Comparison of ENCODE assay signal across 8 cellular contexts in the genomic region with DNA sequence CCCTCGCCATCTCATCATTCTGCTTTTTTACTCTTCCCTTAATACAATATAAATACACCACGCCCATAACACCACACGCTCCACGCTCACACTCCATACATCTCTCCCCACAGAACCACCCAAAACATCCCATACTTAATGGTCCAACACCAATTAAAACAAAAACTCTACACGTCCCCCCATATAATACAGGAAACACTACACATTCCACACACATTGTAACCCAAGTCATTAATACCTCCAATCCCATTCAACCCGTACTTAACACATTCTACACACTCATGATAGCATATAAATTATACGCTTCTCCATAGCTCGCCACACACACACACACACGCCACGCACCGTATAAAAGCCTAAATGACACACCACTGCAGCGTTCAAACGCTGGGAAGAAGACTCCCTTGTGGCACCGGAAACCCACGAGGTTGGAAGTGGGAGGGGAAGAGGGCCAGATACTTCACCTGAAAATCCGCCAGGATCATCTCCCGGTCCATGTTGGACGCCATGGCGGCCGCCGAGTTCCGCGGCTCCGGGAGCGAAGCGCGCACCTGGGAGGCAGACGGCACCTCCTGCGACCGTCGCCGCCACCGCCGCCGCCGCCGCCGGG. TPM values are rescaled to one million over a fixed set of nuclear protein-coding genes. Genes with fewer than 3 reads are reported as not detected.
A peak's percentile ranks its signal among the peaks of the same experiment; 100 is the strongest.
DNase-seq lines count a peak whose midpoint lies in the region; ATAC-seq and TF ChIP-seq lines count a peak whose summit lies in the region.

No MANE protein-coding gene starts in this region.

- ATAC-seq in HG03558 (IDR thresholded peaks at IDR 0.05; ENCODE audit: extremely low read depth, unreplicated experiment): peak; percentile 17
- peak in 1 of 2 donors; percentile 28 for ATAC-seq in natural killer cell treated with Interleukin-12 subunit alpha and Interleukin-12 subunit beta and Interleukin-15 and Interleukin-18, amount 100 ng/mL, for 72 hours
- no peak for ATAC-seq in GM18505 (IDR thresholded peaks at IDR 0.05; ENCODE audit: unreplicated experiment)

- no peak for TF ChIP-seq POLR2A in GM18505 (IDR thresholded peaks at IDR 0.05; ENCODE audit: borderline replicate concordance, extremely low read depth, insufficient read depth, insufficient read length)

- DNase-seq in Daoy (ENCODE audit: low read depth) (peak; percentile 59), epithelial cell of proximal tubule (ENCODE audit: low read depth) (no peak), GM19240 (ENCODE audit: insufficient read length, low spot score) (no peak)
- DNase-seq in T-helper 2 cell treated with Interferon-gamma antibody and Interleukin-4, amounts not matched to agents 5 μg/mL and 100 μg/mL, for 36 hours (ENCODE audit: low spot score): no peak
- DNase-seq in natural killer cell treated with Interleukin-12 subunit alpha and Interleukin-12 subunit beta and Interleukin-15 and Interleukin-18, amount 100 ng/mL, for 72 hours (ENCODE audit: low spot score): peak; percentile 68

- H3K27ac Mint-ChIP-seq in T-helper 2 cell treated with Interferon-gamma antibody and Interleukin-4, amounts not matched to agents 5 μg/mL and 100 μg/mL, for 36 hours: peak overlapping the region; percentile 49
- H3K27ac Mint-ChIP-seq in natural killer cell treated with Interleukin-12 subunit alpha and Interleukin-12 subunit beta and Interleukin-15 and Interleukin-18, amount 100 ng/mL, for 72 hours: peak overlapping the region; percentile 41 to 64

- H3K9me3 Mint-ChIP-seq in T-helper 2 cell treated with Interferon-gamma antibody and Interleukin-4, amounts not matched to agents 5 μg/mL and 100 μg/mL, for 36 hours: no peaks in the 10 kb centered on the region
- no peaks in the 10 kb centered on the region for H3K9me3 Mint-ChIP-seq in natural killer cell treated with Interleukin-12 subunit alpha and Interleukin-12 subunit beta and Interleukin-15 and Interleukin-18, amount 100 ng/mL, for 72 hours

- peaks cover 2% of the 10 kb centered on the region for H3K36me3 Mint-ChIP-seq in T-helper 2 cell treated with Interferon-gamma antibody and Interleukin-4, amounts not matched to agents 5 μg/mL and 100 μg/mL, for 36 hours (ENCODE audit: low read depth)
- H3K36me3 Mint-ChIP-seq in natural killer cell treated with Interleukin-12 subunit alpha and Interleukin-12 subunit beta and Interleukin-15 and Interleukin-18, amount 100 ng/mL, for 72 hours: peaks cover 6% of the 10 kb centered on the region

- H3K27ac ChIP-seq in 22Rv1: peak overlapping the region; percentile 98

- peak overlapping the region; percentile 88 for H3K4me3 Mint-ChIP-seq in T-helper 2 cell treated with Interferon-gamma antibody and Interleukin-4, amounts not matched to agents 5 μg/mL and 100 μg/mL, for 36 hours
- H3K4me3 Mint-ChIP-seq in natural killer cell treated with Interleukin-12 subunit alpha and Interleukin-12 subunit beta and Interleukin-15 and Interleukin-18, amount 100 ng/mL, for 72 hours: peak overlapping the region; percentile 98

- H3K4me3 ChIP-seq in epithelial cell of proximal tubule (ENCODE audit: low read depth, low read length): peak overlapping the region; percentile 80

- no peak for TF ChIP-seq CTCF in 22Rv1 (IDR thresholded peaks at IDR 0.05)
- no peak for TF ChIP-seq CTCF in epithelial cell of proximal tubule (conservative IDR thresholded peaks at IDR 0.05; ENCODE audit: low read depth, low read length)

- peaks cover 15% of the 10 kb centered on the region for H3K4me1 Mint-ChIP-seq in T-helper 2 cell treated with Interferon-gamma antibody and Interleukin-4, amounts not matched to agents 5 μg/mL and 100 μg/mL, for 36 hours (ENCODE audit: low read depth)
- H3K4me1 Mint-ChIP-seq in natural killer cell treated with Interleukin-12 subunit alpha and Interleukin-12 subunit beta and Interleukin-15 and Interleukin-18, amount 100 ng/mL, for 72 hours (ENCODE audit: low read depth in 2 of 2): peaks cover 13 to 17% of the 10 kb centered on the region in 2 donors

- H3K27me3 Mint-ChIP-seq in T-helper 2 cell treated with Interferon-gamma antibody and Interleukin-4, amounts not matched to agents 5 μg/mL and 100 μg/mL, for 36 hours (ENCODE audit: low read depth): peaks cover 4% of the 10 kb centered on the region
- H3K27me3 Mint-ChIP-seq in natural killer cell treated with Interleukin-12 subunit alpha and Interleukin-12 subunit beta and Interleukin-15 and Interleukin-18, amount 100 ng/mL, for 72 hours: no peaks in the 10 kb centered on the region

RNA-seq across cellular contexts. Expression of gene FAF1, which starts 0.7 kb away (rescaled TPM):
- 148 and 196 TPM in 2 replicates for total RNA-seq in Daoy (2014; rRNA removed; shearing (Covaris generic))
- total RNA-seq in epithelial cell of proximal tubule: 52.2 and 54.1 TPM in 2 replicates
- 10 to 100 TPM; 77.9 to 84.9 TPM for total RNA-seq in natural killer cell treated with Interleukin-12 subunit alpha and Interleukin-12 subunit beta and Interleukin-15 and Interleukin-18, amount 100 ng/mL, for 72 hours

RNA-seq across cellular contexts. Expression of gene CDKN2C, which starts 10.6 kb away (rescaled TPM):
- 55.7 and 55.8 TPM in 2 replicates for total RNA-seq in Daoy (2014; rRNA removed; shearing (Covaris generic))
- 2.8 and 3.0 TPM in 2 replicates for total RNA-seq in epithelial cell of proximal tubule
- 10 to 100 TPM; 21.9 to 22.5 TPM for total RNA-seq in natural killer cell treated with Interleukin-12 subunit alpha and Interleukin-12 subunit beta and Interleukin-15 and Interleukin-18, amount 100 ng/mL, for 72 hours

Comparison
In these comparisons a context has a peak if more than half of its experiments do, and no peak if none do; other contexts are left out.
1. DNase-seq: peak in Daoy (single experiment) and natural killer cell treated with Interleukin-12 subunit alpha and Interleukin-12 subunit beta and Interleukin-15 and Interleukin-18, amount 100 ng/mL, for 72 hours (single experiment); none in T-helper 2 cell treated with Interferon-gamma antibody and Interleukin-4, amounts not matched to agents 5 μg/mL and 100 μg/mL, for 36 hours (single experiment), epithelial cell of proximal tubule (single experiment) and GM19240 (single experiment).